Comparison of ENCODE assay signal across 18 cellular contexts in the genomic region with DNA sequence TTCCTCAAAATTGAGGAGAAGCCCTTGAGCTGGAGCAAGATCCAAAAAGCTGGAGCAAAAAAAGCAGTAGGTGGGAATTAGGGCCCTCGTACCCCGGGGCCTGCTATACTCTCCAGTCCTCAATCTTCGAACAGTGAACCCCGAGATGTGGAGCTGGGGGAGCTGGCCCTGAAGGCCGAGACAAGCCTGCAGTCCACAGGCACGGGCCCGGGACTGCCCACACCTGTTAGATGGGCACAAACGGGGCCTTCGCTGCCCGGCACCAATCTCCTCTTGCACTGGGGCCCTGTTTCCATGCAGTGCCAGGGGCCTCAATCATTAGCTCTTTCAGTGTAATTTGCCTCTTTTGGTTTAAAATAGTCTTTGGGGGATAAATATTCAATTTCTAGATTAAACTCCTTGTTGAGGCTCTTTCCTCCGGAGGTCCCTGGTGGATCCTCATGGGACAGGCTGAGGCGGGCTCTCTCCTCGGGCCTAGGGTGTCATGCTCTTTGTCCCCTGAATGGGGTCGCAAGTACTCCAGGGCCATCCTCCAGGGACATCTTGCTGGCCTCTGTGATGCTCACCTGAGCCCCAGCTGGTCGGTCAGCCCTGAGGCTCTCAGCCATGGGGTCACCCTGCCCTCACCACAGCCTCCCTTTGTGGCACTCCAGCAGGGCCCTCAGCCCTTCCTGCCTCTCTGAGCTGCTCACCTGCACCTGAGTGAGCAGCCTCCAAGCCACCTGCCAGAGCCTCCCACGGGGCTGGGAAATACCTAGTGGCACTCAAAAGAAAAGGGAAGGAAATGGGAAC.
"Had no signal": no experiment of that assay in that cellular context is flagged by ENCODE, and none has a peak within 500 bp of the region (broad histone marks: within the 10 kb centered on the region; RNA-seq: fewer than 3 reads in every experiment).

No MANE protein-coding gene starts in this region.

- H3K27ac ChIP-seq: epithelial cell of prostate, hepatocyte, thyroid gland had no signal

- H3K36me3 ChIP-seq: thyroid gland had no signal

- DNase-seq: activated CD4-positive, alpha-beta T cell treated with anti-CD3 and anti-CD28 coated beads, Interleukin-2, amount 10 ng/mL, durations not matched to agents 24 days and 14 days; activated CD8-positive, alpha-beta memory T cell treated with anti-CD3 and anti-CD28 coated beads, Interleukin-2, amount 50 U/mL, for 4 hours; activated naive CD4-positive, alpha-beta T cell treated with anti-CD3 and anti-CD28 coated beads for 36 hours; activated naive CD8-positive, alpha-beta T cell treated with anti-CD3 and anti-CD28 coated beads, Interleukin-2, amount 50 U/mL, for 24 hours; activated T-cell treated with anti-CD3 and anti-CD28 coated beads, Interleukin-2, amount 50 U/mL, for 4 hours; anterior cingulate cortex; caudate nucleus; foreskin fibroblast; left colon; nephron progenitor cell; occipital lobe; retina; stimulated activated naive CD4-positive, alpha-beta T cell treated with Interleukin-2 at 50 U/mL for 16 hours; T1000; thyroid gland had no signal

- H3K27me3 ChIP-seq: hepatocyte, thyroid gland had no signal

- H3K4me3 ChIP-seq: hepatocyte, lung, thyroid gland had no signal

- ATAC-seq: activated naive CD8-positive, alpha-beta T cell treated with anti-CD3 and anti-CD28 coated beads, Interleukin-2, amount 50 U/mL, for 24 hours; activated T-cell treated with anti-CD3 and anti-CD28 coated beads, Interleukin-2, amount 50 U/mL, for 4 hours; left colon had no signal

- H3K9me3 ChIP-seq: thyroid gland had no signal
